In genomic region chr7:84484502-84485079, GRCh38 we compare ENCODE assay signal across 27 cellular contexts.
DNase-seq lines count a peak whose midpoint lies in the region; ATAC-seq and TF ChIP-seq lines count a peak whose summit lies in the region.
"Had no signal": no experiment of that assay in that cellular context is flagged by ENCODE, and none has a peak within 500 bp of the region (broad histone marks: within the 10 kb centered on the region; RNA-seq: fewer than 3 reads in every experiment).

No MANE protein-coding gene starts in this region.

- DNase-seq in AG10803 (ENCODE audit: low read depth) (peak; percentile 54), HFFc6 (peak; percentile 33), RWPE2 (ENCODE audit: low spot score) (no peak), fibroblast of gingiva (ENCODE audit: low read depth) (peak; percentile 45), WERI-Rb-1 (no peak), NCI-H128 (lab: John Stamatoyannopoulos, UW; ENCODE audit: unreplicated experiment) (no peak)
- DNase-seq: activated CD4-positive, alpha-beta T cell treated with anti-CD3 and anti-CD28 coated beads, Interleukin-2, amount 10 ng/mL, durations not matched to agents 24 days and 14 days; activated T-cell treated with anti-CD3 and anti-CD28 coated beads, Interleukin-2, amount 50 U/mL, for 24 hours; Calu3; DMS79 treated with DMSO at 0.1 percent for 48 hours; foreskin melanocyte; KG1; NCI-H1048; NCI-H1694 treated with DMSO at 0.1 percent for 48 hours; NCI-H510A; retina; SHP77; spleen; SW 1271; T-helper 9 cell had no signal

- peak overlapping the region; percentile 33 for H3K27ac ChIP-seq in RWPE2 (ENCODE audit: poor library complexity, severe bottlenecking)
- H3K27ac ChIP-seq in WERI-Rb-1 = no peak overlapping the region
- H3K27ac ChIP-seq: spleen had no signal

- H3K27ac Mint-ChIP-seq in HFFc6 = no peak overlapping the region
- H3K27ac Mint-ChIP-seq: activated CD4-positive, alpha-beta T cell treated with anti-CD3 and anti-CD28 coated beads, Interleukin-2, amount 10 ng/mL, durations not matched to agents 24 days and 14 days; activated T-cell treated with anti-CD3 and anti-CD28 coated beads, Interleukin-2, amount 50 U/mL, for 24 hours; brain; CD14-positive monocyte; nephron; type B pancreatic cell had no signal

- H3K36me3 ChIP-seq in RWPE2 (ENCODE audit: low read depth) (no peaks in the 10 kb centered on the region), WERI-Rb-1 (no peaks in the 10 kb centered on the region)
- H3K36me3 ChIP-seq: spleen had no signal

- H3K9me3 Mint-ChIP-seq in HFFc6 = no peaks in the 10 kb centered on the region
- H3K9me3 Mint-ChIP-seq: activated CD4-positive, alpha-beta T cell treated with anti-CD3 and anti-CD28 coated beads, Interleukin-2, amount 10 ng/mL, durations not matched to agents 24 days and 14 days; activated T-cell treated with anti-CD3 and anti-CD28 coated beads, Interleukin-2, amount 50 U/mL, for 24 hours; brain; nephron had no signal

- peaks cover 18% of the 10 kb centered on the region for H3K36me3 Mint-ChIP-seq in HFFc6 (ENCODE audit: low read depth)
- H3K36me3 Mint-ChIP-seq: brain, CD14-positive monocyte had no signal

- no peak overlapping the region for H3K4me3 ChIP-seq in AG10803 (ENCODE audit: low read length)
- H3K4me3 ChIP-seq in RWPE2 (ENCODE audit: severe bottlenecking) = no peak overlapping the region
- H3K4me3 ChIP-seq in WERI-Rb-1 (ENCODE audit: low read depth, low read length) = no peak overlapping the region
- H3K4me3 ChIP-seq: lung, spleen had no signal

- peaks cover 8% of the 10 kb centered on the region for H3K4me1 ChIP-seq in RWPE2 (ENCODE audit: insufficient read depth, poor library complexity, severe bottlenecking)
- H3K4me1 ChIP-seq: spleen had no signal

- H3K27me3 ChIP-seq in RWPE2 (ENCODE audit: insufficient read depth, poor library complexity, severe bottlenecking) (no peaks in the 10 kb centered on the region), WERI-Rb-1 (ENCODE audit: insufficient read depth, low read depth, severe bottlenecking) (no peaks in the 10 kb centered on the region)
- H3K27me3 ChIP-seq: spleen had no signal

- no peak overlapping the region for H3K4me3 Mint-ChIP-seq in HFFc6
- H3K4me3 Mint-ChIP-seq: activated CD4-positive, alpha-beta T cell treated with anti-CD3 and anti-CD28 coated beads, Interleukin-2, amount 10 ng/mL, durations not matched to agents 24 days and 14 days; activated T-cell treated with anti-CD3 and anti-CD28 coated beads, Interleukin-2, amount 50 U/mL, for 24 hours; brain; CD14-positive monocyte; nephron; type B pancreatic cell had no signal

- ATAC-seq in RWPE2 (ENCODE audit: low read depth) = peak; percentile 83
- no peak for ATAC-seq in HG03196 (IDR thresholded peaks at IDR 0.05; ENCODE audit: unreplicated experiment)
- no peak for ATAC-seq in GM18861 (IDR thresholded peaks at IDR 0.05; ENCODE audit: unreplicated experiment)

- peaks cover 3% of the 10 kb centered on the region; the same call in 1 of the 2 replicates for H3K27me3 Mint-ChIP-seq in HFFc6 (ENCODE audit: insufficient read depth)
- H3K27me3 Mint-ChIP-seq: activated CD4-positive, alpha-beta T cell treated with anti-CD3 and anti-CD28 coated beads, Interleukin-2, amount 10 ng/mL, durations not matched to agents 24 days and 14 days; activated T-cell treated with anti-CD3 and anti-CD28 coated beads, Interleukin-2, amount 50 U/mL, for 24 hours; brain had no signal

- peaks cover 36% of the 10 kb centered on the region for H3K4me1 Mint-ChIP-seq in HFFc6 (ENCODE audit: low read depth)
- H3K4me1 Mint-ChIP-seq: activated CD4-positive, alpha-beta T cell treated with anti-CD3 and anti-CD28 coated beads, Interleukin-2, amount 10 ng/mL, durations not matched to agents 24 days and 14 days; brain; CD14-positive monocyte; nephron had no signal

- TF ChIP-seq CTCF in AG10803 (conservative IDR thresholded peaks at IDR 0.05; ENCODE audit: low read length) (no peak), HFFc6 (IDR thresholded peaks at IDR 0.05) (no peak), RWPE2 (IDR thresholded peaks at IDR 0.05; ENCODE audit: poor library complexity, severe bottlenecking) (no peak), WERI-Rb-1 (IDR thresholded peaks at IDR 0.05; ENCODE audit: low read depth, low read length) (no peak)

- H3K9me3 ChIP-seq in RWPE2 (ENCODE audit: severe bottlenecking) = no peaks in the 10 kb centered on the region
- H3K9me3 ChIP-seq in WERI-Rb-1 (ENCODE audit: severe bottlenecking) = no peaks in the 10 kb centered on the region
- H3K9me3 ChIP-seq: spleen had no signal

Comparison
In these comparisons a context has a peak if more than half of its experiments do, and no peak if none do; other contexts are left out.
1. DNase-seq: peak in AG10803 (single experiment), HFFc6 (single experiment) and fibroblast of gingiva (single experiment); none in RWPE2 (single experiment), WERI-Rb-1 (single experiment) and NCI-H128 (single experiment).